8 cellular contexts compared by ENCODE assay signal in genomic region chr5:67015577-67016290, GRCh38.
DNase-seq lines count a peak whose midpoint lies in the region; ATAC-seq and TF ChIP-seq lines count a peak whose summit lies in the region.

No MANE protein-coding gene starts in this region.

- no peak overlapping the region for H3K9ac ChIP-seq in trophoblast cell (ENCODE audit: low read length)

- H3K27me3 Mint-ChIP-seq in Calu3 (ENCODE audit: unreplicated experiment) (no peaks in the 10 kb centered on the region), glutamatergic neuron (ENCODE audit: unreplicated experiment) (no peaks in the 10 kb centered on the region)

- peak overlapping the region in 30 of 59 donors; percentile 1 to 44 (median 18) for H3K4me3 ChIP-seq in dorsolateral prefrontal cortex
- H3K4me3 ChIP-seq in trophoblast cell (ENCODE audit: low read depth, low read length): no peak overlapping the region

- H2BK5ac ChIP-seq in trophoblast cell (ENCODE audit: low read depth, low read length, poor library complexity): no peak overlapping the region

- CTCF ChIA-PET in Calu3 (lab: Charles Lee): interaction anchor here (0.6 to 2.2 kb wide), 2 partner anchors 11 to 84 kb away, joined by 3 to 8 read pairs; no protein-coding TSS in a partner anchor

- H3K14ac ChIP-seq in trophoblast cell (ENCODE audit: low read length): no peak overlapping the region

- no peak overlapping the region for H2AK5ac ChIP-seq in trophoblast cell (ENCODE audit: low read length)

- H3K27ac ChIP-seq in dorsolateral prefrontal cortex (peak overlapping the region in 20 of 59 donors; percentile 1 to 56 (median 26)), trophoblast cell (ENCODE audit: low read depth, low read length) (no peak overlapping the region)

- H3K79me1 ChIP-seq in trophoblast cell (ENCODE audit: low read length): peaks cover 4% of the 10 kb centered on the region

- no peak overlapping the region for H4K12ac ChIP-seq in trophoblast cell (ENCODE audit: low read depth, low read length)

- ATAC-seq in HG03039 (IDR thresholded peaks at IDR 0.05; ENCODE audit: unreplicated experiment): no peak

- H2BK12ac ChIP-seq in trophoblast cell (ENCODE audit: low read length): no peak overlapping the region

- H2AFZ ChIP-seq in trophoblast cell (ENCODE audit: insufficient read depth, low read length, poor library complexity): no peak overlapping the region

- no peaks in the 10 kb centered on the region for H3K36me3 ChIP-seq in trophoblast cell (ENCODE audit: control insufficient read depth in 1 of 2, insufficient read depth in 2 of 2, low read length in 2 of 2)

- TF ChIP-seq CTCF in Calu3 (IDR thresholded peaks at IDR 0.05; ENCODE audit: unreplicated experiment) (no peak), dorsolateral prefrontal cortex (IDR thresholded peaks at IDR 0.05 in 54 of 56, conservative IDR thresholded peaks at IDR 0.05 in 2 of 56; ENCODE audit: low read depth in 1 of 56, partially characterized antibody in 56 of 56) (no peak), glutamatergic neuron (IDR thresholded peaks at IDR 0.05; ENCODE audit: partially characterized antibody, unreplicated experiment) (no peak)

- no peak for DNase-seq in Calu3
- peak; percentile 28 for DNase-seq in NCI-H2196 (lab: John Stamatoyannopoulos, UW; ENCODE audit: unreplicated experiment)
- DNase-seq in dorsolateral prefrontal cortex: no peak
- DNase-seq in myocyte (ENCODE audit: low read depth): peak; percentile 70
- DNase-seq in glutamatergic neuron: no peak
- no peak for DNase-seq in trophoblast cell
- DNase-seq in 8988T: no peak

- H3K27ac Mint-ChIP-seq in Calu3 (ENCODE audit: unreplicated experiment) (peak overlapping the region; percentile 26), glutamatergic neuron (ENCODE audit: unreplicated experiment) (no peak overlapping the region)

- H3K9me3 Mint-ChIP-seq in Calu3 (ENCODE audit: low read depth, unreplicated experiment) (no peaks in the 10 kb centered on the region), glutamatergic neuron (ENCODE audit: unreplicated experiment) (no peaks in the 10 kb centered on the region)

- no peaks in the 10 kb centered on the region for H3K9me3 ChIP-seq in trophoblast cell (ENCODE audit: insufficient read depth, low read depth, low read length)

- no TSS peak for BruUV-seq in Calu3 (replicated peaks; lab: Mats Ljungman, UMichigan)

- peaks cover 8 to 10% of the 10 kb centered on the region in 2 experiments for H3K4me1 ChIP-seq in trophoblast cell (ENCODE audit: control insufficient read depth in 1 of 2, insufficient read depth in 2 of 2, low read length in 2 of 2)

- H2BK120ac ChIP-seq in trophoblast cell (ENCODE audit: insufficient read depth, low read length, poor library complexity): no peak overlapping the region

- intact Hi-C loops in Calu3 (cut with micrococcal nuclease; ENCODE audit: unreplicated experiment) (no loop called here), dorsolateral prefrontal cortex (cut with DNase I) (no loop called here)

- H3K4me3 Mint-ChIP-seq in Calu3 (ENCODE audit: low read depth, unreplicated experiment) (peak overlapping the region; percentile 54), glutamatergic neuron (ENCODE audit: unreplicated experiment) (no peak overlapping the region)

- WGBS in trophoblast cell (ENCODE audit: extremely low coverage, insufficient coverage, insufficient read length): no CpG with 5 or more reads among the region's 7 CpGs

- H3K36me3 Mint-ChIP-seq in Calu3 (ENCODE audit: insufficient read depth, unreplicated experiment) (no peaks in the 10 kb centered on the region), glutamatergic neuron (ENCODE audit: unreplicated experiment) (no peaks in the 10 kb centered on the region)

- no peaks in the 10 kb centered on the region for H3K79me2 ChIP-seq in trophoblast cell (ENCODE audit: control insufficient read depth, insufficient read depth, low read length, poor library complexity)

- H3K4me2 ChIP-seq in trophoblast cell (ENCODE audit: low read length): no peak overlapping the region

- no peak overlapping the region for H4K91ac ChIP-seq in trophoblast cell (ENCODE audit: low read depth, low read length)

- H3K23ac ChIP-seq in trophoblast cell (ENCODE audit: low read length): no peak overlapping the region

- no peak overlapping the region for H3K18ac ChIP-seq in trophoblast cell (ENCODE audit: low read length)

- H3K4me1 Mint-ChIP-seq in Calu3 (ENCODE audit: low read depth, unreplicated experiment) (peaks cover 34% of the 10 kb centered on the region), glutamatergic neuron (ENCODE audit: low read depth, unreplicated experiment) (peaks cover 19% of the 10 kb centered on the region)

- no peaks in the 10 kb centered on the region for H3K27me3 ChIP-seq in dorsolateral prefrontal cortex
- H3K27me3 ChIP-seq in trophoblast cell (ENCODE audit: insufficient read depth, low read length): no peaks in the 10 kb centered on the region

- no peak overlapping the region for H4K8ac ChIP-seq in trophoblast cell (ENCODE audit: low read depth, low read length)

- no peak overlapping the region for H3K4ac ChIP-seq in trophoblast cell (ENCODE audit: low read depth, low read length)

Comparison
In these comparisons a context has a peak if more than half of its experiments do, and no peak if none do; other contexts are left out.
1. DNase-seq: peak in NCI-H2196 (single experiment) and myocyte (single experiment); none in Calu3 (single experiment), dorsolateral prefrontal cortex (0 of 10), glutamatergic neuron (single experiment), trophoblast cell (0 of 2) and 8988T (single experiment).